In the genomic region with DNA sequence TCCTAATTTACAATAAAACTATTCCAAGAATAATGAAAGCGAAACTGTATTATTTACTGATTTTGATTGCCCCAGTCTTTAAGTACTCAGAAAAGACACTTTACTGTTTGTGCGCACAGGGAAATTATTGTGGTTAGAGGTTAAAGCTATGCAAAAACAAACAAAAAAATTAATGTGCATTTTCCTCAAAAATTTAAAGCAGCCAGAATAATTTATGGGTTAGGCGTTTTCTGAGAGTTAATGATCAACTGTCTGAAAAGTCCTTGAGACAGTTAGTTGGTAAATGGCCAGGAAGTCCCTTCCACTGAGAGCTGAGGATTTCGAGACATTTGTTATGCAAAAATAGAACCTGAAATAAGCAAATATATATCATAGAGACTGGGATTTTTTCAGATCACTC, we compare ENCODE assay signal across 1 cellular context.
TF ChIP-seq lines count a peak whose summit lies in the region.

No MANE protein-coding gene starts in this region.

TF ChIP-seq in liver, 16 proteins besides CTCF, POLR2A, EP300 and RAD21 (continued from another document):
- TF ChIP-seq, protein P1, sequence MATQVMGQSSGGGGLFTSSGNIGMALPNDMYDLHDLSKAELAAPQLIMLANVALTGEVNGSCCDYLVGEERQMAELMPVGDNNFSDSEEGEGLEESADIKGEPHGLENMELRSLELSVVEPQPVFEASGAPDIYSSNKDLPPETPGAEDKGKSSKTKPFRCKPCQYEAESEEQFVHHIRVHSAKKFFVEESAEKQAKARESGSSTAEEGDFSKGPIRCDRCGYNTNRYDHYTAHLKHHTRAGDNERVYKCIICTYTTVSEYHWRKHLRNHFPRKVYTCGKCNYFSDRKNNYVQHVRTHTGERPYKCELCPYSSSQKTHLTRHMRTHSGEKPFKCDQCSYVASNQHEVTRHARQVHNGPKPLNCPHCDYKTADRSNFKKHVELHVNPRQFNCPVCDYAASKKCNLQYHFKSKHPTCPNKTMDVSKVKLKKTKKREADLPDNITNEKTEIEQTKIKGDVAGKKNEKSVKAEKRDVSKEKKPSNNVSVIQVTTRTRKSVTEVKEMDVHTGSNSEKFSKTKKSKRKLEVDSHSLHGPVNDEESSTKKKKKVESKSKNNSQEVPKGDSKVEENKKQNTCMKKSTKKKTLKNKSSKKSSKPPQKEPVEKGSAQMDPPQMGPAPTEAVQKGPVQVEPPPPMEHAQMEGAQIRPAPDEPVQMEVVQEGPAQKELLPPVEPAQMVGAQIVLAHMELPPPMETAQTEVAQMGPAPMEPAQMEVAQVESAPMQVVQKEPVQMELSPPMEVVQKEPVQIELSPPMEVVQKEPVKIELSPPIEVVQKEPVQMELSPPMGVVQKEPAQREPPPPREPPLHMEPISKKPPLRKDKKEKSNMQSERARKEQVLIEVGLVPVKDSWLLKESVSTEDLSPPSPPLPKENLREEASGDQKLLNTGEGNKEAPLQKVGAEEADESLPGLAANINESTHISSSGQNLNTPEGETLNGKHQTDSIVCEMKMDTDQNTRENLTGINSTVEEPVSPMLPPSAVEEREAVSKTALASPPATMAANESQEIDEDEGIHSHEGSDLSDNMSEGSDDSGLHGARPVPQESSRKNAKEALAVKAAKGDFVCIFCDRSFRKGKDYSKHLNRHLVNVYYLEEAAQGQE (IDR thresholded peaks at IDR 0.05): no peak
- TF ChIP-seq TAF1 (conservative IDR thresholded peaks at IDR 0.05) (no peak), HNF4G (IDR thresholded peaks at IDR 0.05) (no peak), EGR1 (IDR thresholded peaks at IDR 0.05; ENCODE audit: low read depth in 2 of 2) (no peak), SP1 (IDR thresholded peaks at IDR 0.05) (no peak), HNF4A (conservative IDR thresholded peaks at IDR 0.05) (no peak)
- TF ChIP-seq, protein P2, sequence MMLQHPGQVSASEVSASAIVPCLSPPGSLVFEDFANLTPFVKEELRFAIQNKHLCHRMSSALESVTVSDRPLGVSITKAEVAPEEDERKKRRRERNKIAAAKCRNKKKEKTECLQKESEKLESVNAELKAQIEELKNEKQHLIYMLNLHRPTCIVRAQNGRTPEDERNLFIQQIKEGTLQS (IDR thresholded peaks at IDR 0.05): no peak
- TF ChIP-seq, protein P3, sequence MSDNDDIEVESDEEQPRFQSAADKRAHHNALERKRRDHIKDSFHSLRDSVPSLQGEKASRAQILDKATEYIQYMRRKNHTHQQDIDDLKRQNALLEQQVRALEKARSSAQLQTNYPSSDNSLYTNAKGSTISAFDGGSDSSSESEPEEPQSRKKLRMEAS (IDR thresholded peaks at IDR 0.05): no peak
